In the genomic region with DNA sequence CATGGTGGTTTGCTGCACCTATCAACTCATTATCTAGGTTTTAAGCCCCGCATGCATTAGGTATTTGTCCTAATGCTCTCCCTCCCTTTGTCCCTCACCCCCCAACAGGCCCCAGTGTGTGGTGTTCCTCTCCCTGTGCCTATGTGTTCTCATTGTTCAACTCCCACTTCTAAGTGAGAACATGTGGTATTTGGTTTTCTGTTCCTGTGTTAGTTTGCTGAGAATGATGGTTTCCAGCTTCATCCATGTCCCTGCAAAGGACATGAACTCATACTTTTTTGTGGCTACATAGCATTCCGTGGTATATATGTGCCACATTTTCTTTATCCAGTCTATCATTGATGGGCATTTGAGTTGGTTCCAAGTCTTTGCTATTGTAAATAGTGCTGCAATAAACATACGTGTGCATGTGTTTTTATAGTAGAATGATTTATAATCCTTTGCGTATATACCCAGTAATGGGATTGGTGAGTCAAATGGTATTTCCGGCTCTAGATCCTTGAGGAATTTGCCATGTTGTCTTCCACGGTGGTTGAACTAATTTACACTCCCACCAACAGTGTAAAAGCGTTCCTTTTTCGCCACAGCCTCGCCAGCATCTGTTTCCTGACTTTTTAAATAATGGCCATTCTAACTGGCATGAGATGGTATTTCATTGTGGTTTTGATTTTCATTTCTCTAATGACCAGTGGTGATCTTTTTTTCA, we compare ENCODE assay signal across 8 cellular contexts.
DNase-seq lines count a peak whose midpoint lies in the region; ATAC-seq, FAIRE-seq and TF ChIP-seq lines count a peak whose summit lies in the region.
"Not testable (repeated sequence)": the region's sequence is repeated elsewhere in the genome, so short reads cannot be mapped to it uniquely, and the experiment has no call there.

No MANE protein-coding gene starts in this region.

- H3K4me1 Mint-ChIP-seq in astrocyte (ENCODE audit: low read depth, unreplicated experiment): not testable (repeated sequence)

- ATAC-seq in RWPE2 (ENCODE audit: low read depth): peak; percentile 72

- not testable (repeated sequence) for H3K27ac Mint-ChIP-seq in astrocyte (ENCODE audit: unreplicated experiment)

- not testable (repeated sequence) for H3K4me3 ChIP-seq in AG09309 (ENCODE audit: control insufficient read depth, low read depth, low read length); RWPE2 (ENCODE audit: severe bottlenecking); astrocyte (ENCODE audit: insufficient read depth, low read depth, low read length); fibroblast of lung (replicated peaks in 1 of 4; ENCODE audit: control extremely low read depth in 1 of 4, insufficient read depth in 1 of 4, low read depth in 3 of 4, low read length in 4 of 4); smooth muscle cell

- H3K4me2 ChIP-seq in astrocyte (ENCODE audit: low read length); fibroblast of lung (ENCODE audit: extremely low read depth, insufficient read depth, low read length); smooth muscle cell: not testable (repeated sequence)

- TF ChIP-seq CTCF in AG09309 (IDR thresholded peaks at IDR 0.05; ENCODE audit: control insufficient read depth, insufficient read depth, low read depth, low read length, missing control alignments); RWPE2 (IDR thresholded peaks at IDR 0.05; ENCODE audit: poor library complexity, severe bottlenecking); astrocyte (IDR thresholded peaks at IDR 0.05; ENCODE audit: insufficient read depth, low read depth, low read length); fibroblast of lung (conservative IDR thresholded peaks at IDR 0.05 in 1 of 2, IDR thresholded peaks at IDR 0.05 in 1 of 2; ENCODE audit: low read depth in 1 of 2, low read length in 2 of 2); smooth muscle cell (IDR thresholded peaks at IDR 0.05; ENCODE audit: borderline replicate concordance, insufficient read depth, poor library complexity, severe bottlenecking): not testable (repeated sequence)

- not testable (repeated sequence) for FAIRE-seq in astrocyte (lab: Jason Lieb, UNC)

- not testable (repeated sequence) for H3K4me3 Mint-ChIP-seq in astrocyte (ENCODE audit: unreplicated experiment)

- H3K36me3 ChIP-seq in RWPE2 (ENCODE audit: low read depth); astrocyte (ENCODE audit: insufficient read depth, low read length); fibroblast of lung (ENCODE audit: control insufficient read depth, insufficient read depth, low read length); smooth muscle cell (ENCODE audit: low read depth): not testable (repeated sequence)

- WGBS in smooth muscle cell (ENCODE audit: low lambda C conversion rate): 74% methylated on average over 9 of the region's 9 CpGs

- H3K9me3 ChIP-seq in RWPE2 (ENCODE audit: severe bottlenecking); astrocyte (ENCODE audit: insufficient read depth, low read depth, low read length); fibroblast of lung (ENCODE audit: control insufficient read depth, insufficient read depth, low read depth, low read length); smooth muscle cell (replicated peaks; ENCODE audit: low read depth): not testable (repeated sequence)

- not testable (repeated sequence) for H3K9ac ChIP-seq in astrocyte (ENCODE audit: low read length); fibroblast of lung (ENCODE audit: insufficient read depth, low read length); smooth muscle cell (ENCODE audit: low read depth)

- H3K79me2 ChIP-seq in astrocyte (ENCODE audit: insufficient read depth, low read length); fibroblast of lung (ENCODE audit: control insufficient read depth, insufficient read depth, low read length); smooth muscle cell (ENCODE audit: low read depth): not testable (repeated sequence)

- H3K27ac ChIP-seq in RWPE2 (ENCODE audit: poor library complexity, severe bottlenecking) (peak overlapping the region; percentile 37), smooth muscle cell (ENCODE audit: low read depth) (peak overlapping the region; percentile 1)
- H3K27ac ChIP-seq in astrocyte (ENCODE audit: low read depth, low read length); fibroblast of lung (ENCODE audit: insufficient read depth, low read length): not testable (repeated sequence)

- peak; percentile 87 for DNase-seq in AG09309 (ENCODE audit: low read depth)
- DNase-seq in GM04504 (ENCODE audit: low read depth): peak; percentile 78
- peak; percentile 78 for DNase-seq in HT1080 (ENCODE audit: low read depth)
- DNase-seq in RWPE2 (ENCODE audit: low spot score); smooth muscle cell (lab: John Stamatoyannopoulos, UW; ENCODE audit: unreplicated experiment): not testable (repeated sequence)
- peak; percentile 81 for DNase-seq in astrocyte (ENCODE audit: low read depth)
- peak; percentile 36 to 84 for DNase-seq in fibroblast of lung (ENCODE audit: low read depth in 2 of 2)
- DNase-seq in glomerular endothelial cell (ENCODE audit: extremely low read depth, low read depth, low spot score): peak; percentile 76

- not testable (repeated sequence) for H2AFZ ChIP-seq in astrocyte (ENCODE audit: low read depth, low read length); fibroblast of lung (ENCODE audit: low read length); smooth muscle cell (ENCODE audit: low read depth)

- not testable (repeated sequence) for H4K20me1 ChIP-seq in astrocyte (ENCODE audit: insufficient read depth, low read length); fibroblast of lung (ENCODE audit: control insufficient read depth, extremely low read depth, insufficient read depth, low read length); smooth muscle cell (ENCODE audit: low read depth)

- H3K27me3 Mint-ChIP-seq in astrocyte (ENCODE audit: low read depth, unreplicated experiment): not testable (repeated sequence)

- H3F3A ChIP-seq in smooth muscle cell (ENCODE audit: low read depth): not testable (repeated sequence)

- not testable (repeated sequence) for H3K4me1 ChIP-seq in RWPE2 (ENCODE audit: insufficient read depth, poor library complexity, severe bottlenecking); astrocyte (ENCODE audit: insufficient read depth, low read length); fibroblast of lung (ENCODE audit: control insufficient read depth, extremely low read depth, insufficient read depth, low read length); smooth muscle cell (ENCODE audit: low read depth)

- H3K27me3 ChIP-seq in RWPE2 (ENCODE audit: insufficient read depth, poor library complexity, severe bottlenecking); astrocyte (ENCODE audit: insufficient read depth, low read length); fibroblast of lung (ENCODE audit: control insufficient read depth, insufficient read depth, low read length); smooth muscle cell (ENCODE audit: low read depth): not testable (repeated sequence)

- H3K36me3 Mint-ChIP-seq in astrocyte (ENCODE audit: low read depth, unreplicated experiment): not testable (repeated sequence)

- peaks cover 19% of the 10 kb centered on the region for H3K9me3 Mint-ChIP-seq in astrocyte (ENCODE audit: unreplicated experiment)
